In the genomic region with DNA sequence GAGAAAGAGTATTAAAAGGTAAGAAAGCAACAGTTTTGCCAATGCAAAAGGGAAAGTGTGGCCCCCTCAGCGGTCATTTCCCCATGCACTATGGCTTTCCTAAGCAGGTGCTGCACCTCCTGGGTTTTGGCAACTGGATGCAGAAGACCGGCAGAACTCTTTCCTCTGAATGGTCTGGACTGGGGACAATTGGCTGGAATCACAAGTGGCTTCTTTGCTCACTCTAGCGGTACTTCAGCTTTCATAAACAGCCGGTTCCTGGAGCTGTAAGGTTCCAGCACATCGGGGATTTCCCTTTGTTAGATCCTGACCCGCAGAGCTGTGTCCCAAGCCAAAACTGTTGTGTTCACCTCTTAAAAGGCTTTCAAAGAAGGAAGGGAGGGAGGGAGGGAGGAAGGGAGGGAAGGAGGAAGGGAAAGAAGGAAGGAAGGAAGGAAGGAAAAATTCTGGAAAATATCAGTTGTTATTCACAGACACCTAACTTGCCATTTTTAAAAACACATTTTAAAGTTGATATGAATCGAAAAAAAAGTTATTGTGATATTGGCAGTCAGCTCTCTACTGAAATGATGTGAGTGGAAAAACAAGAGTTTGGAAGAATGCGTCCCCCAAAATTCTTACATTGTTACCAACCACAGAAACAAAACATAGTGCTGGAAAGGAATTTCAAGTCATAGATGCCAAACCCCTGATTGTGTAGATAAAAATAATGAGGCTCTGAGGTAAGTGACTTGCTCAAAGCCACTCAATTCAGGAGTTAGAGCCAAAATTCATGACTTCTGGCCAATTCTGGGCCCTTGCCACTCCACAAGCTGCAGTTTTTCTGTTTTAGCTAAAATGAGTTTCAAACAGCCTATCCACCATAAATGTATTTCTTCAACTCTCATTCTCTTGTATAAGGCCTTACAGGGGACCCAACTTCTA, we compare ENCODE assay signal across 9 cellular contexts.
DNase-seq lines count a peak whose midpoint lies in the region; ATAC-seq and TF ChIP-seq lines count a peak whose summit lies in the region.
"Had no signal": no experiment of that assay in that cellular context is flagged by ENCODE, and none has a peak within 500 bp of the region (broad histone marks: within the 10 kb centered on the region; RNA-seq: fewer than 3 reads in every experiment).

No MANE protein-coding gene starts in this region.

- H3K9ac ChIP-seq in SK-N-MC (ENCODE audit: insufficient read length): peak overlapping the region; percentile 11

- no peaks in the 10 kb centered on the region for H3K27me3 Mint-ChIP-seq in progenitor cell of endocrine pancreas

- H3K4me3 ChIP-seq in SK-N-MC: no peak overlapping the region

- no peak overlapping the region for H3K27ac ChIP-seq in SK-N-MC

- H3K36me3 Mint-ChIP-seq in progenitor cell of endocrine pancreas (ENCODE audit: insufficient read depth): peaks cover 3% of the 10 kb centered on the region
- H3K36me3 Mint-ChIP-seq: activated naive CD8-positive, alpha-beta T cell treated with anti-CD3 and anti-CD28 coated beads, Interleukin-2, amount 10 ng/mL, durations not matched to agents 7 days and 5 days had no signal

- peaks cover 4% of the 10 kb centered on the region; the same call in 1 of the 2 replicates for H3K36me3 ChIP-seq in SK-N-MC (ENCODE audit: insufficient read depth, low read length)

- DNase-seq in EL: peak; percentile 94
- DNase-seq in SK-N-MC (ENCODE audit: low read depth, low spot score): no peak
- peak; percentile 76 for DNase-seq in fibroblast of the conjunctiva (ENCODE audit: low read depth)
- DNase-seq in progenitor cell of endocrine pancreas (ENCODE audit: low spot score, unreplicated experiment): no peak
- no peak for DNase-seq in NCI-H446 treated with DMSO at 0.1 percent for 48 hours (lab: John Stamatoyannopoulos, UW)
- DNase-seq: activated naive CD8-positive, alpha-beta T cell treated with anti-CD3 and anti-CD28 coated beads, Interleukin-2, amount 10 ng/mL, durations not matched to agents 7 days and 5 days had no signal

- H3K27ac Mint-ChIP-seq in progenitor cell of endocrine pancreas: peak overlapping the region; percentile 87
- H3K27ac Mint-ChIP-seq: activated naive CD8-positive, alpha-beta T cell treated with anti-CD3 and anti-CD28 coated beads, Interleukin-2, amount 10 ng/mL, durations not matched to agents 7 days and 5 days had no signal

- H3K4me3 Mint-ChIP-seq in progenitor cell of endocrine pancreas (ENCODE audit: low read depth): no peak overlapping the region
- H3K4me3 Mint-ChIP-seq: activated naive CD8-positive, alpha-beta T cell treated with anti-CD3 and anti-CD28 coated beads, Interleukin-2, amount 10 ng/mL, durations not matched to agents 7 days and 5 days had no signal

- peaks cover 7% of the 10 kb centered on the region; the same call in 1 of the 2 replicates for H3K9me3 ChIP-seq in SK-N-MC (ENCODE audit: low read depth, low read length)

- peaks cover 37% of the 10 kb centered on the region for H3K4me1 Mint-ChIP-seq in progenitor cell of endocrine pancreas (ENCODE audit: low read depth)

- peaks cover 4% of the 10 kb centered on the region for H3K9me3 Mint-ChIP-seq in progenitor cell of endocrine pancreas (ENCODE audit: low read depth)
- H3K9me3 Mint-ChIP-seq: activated naive CD8-positive, alpha-beta T cell treated with anti-CD3 and anti-CD28 coated beads, Interleukin-2, amount 10 ng/mL, durations not matched to agents 7 days and 5 days had no signal

- no peak for ATAC-seq in HG02763 (IDR thresholded peaks at IDR 0.05; ENCODE audit: unreplicated experiment)
- ATAC-seq in GM18498 (IDR thresholded peaks at IDR 0.05; ENCODE audit: unreplicated experiment): no peak
- no peak for ATAC-seq in HG02973 (IDR thresholded peaks at IDR 0.05; ENCODE audit: unreplicated experiment)

- no peak for TF ChIP-seq CTCF in progenitor cell of endocrine pancreas (IDR thresholded peaks at IDR 0.05; ENCODE audit: unreplicated experiment)

Comparison
In these comparisons a context has a peak if more than half of its experiments do, and no peak if none do; other contexts are left out.
1. DNase-seq: peak in EL (single experiment) and fibroblast of the conjunctiva (single experiment); none in SK-N-MC (single experiment), progenitor cell of endocrine pancreas (single experiment) and NCI-H446 treated with DMSO at 0.1 percent for 48 hours (single experiment).